Comparison of ENCODE assay signal across 7 cellular contexts in the genomic region with DNA sequence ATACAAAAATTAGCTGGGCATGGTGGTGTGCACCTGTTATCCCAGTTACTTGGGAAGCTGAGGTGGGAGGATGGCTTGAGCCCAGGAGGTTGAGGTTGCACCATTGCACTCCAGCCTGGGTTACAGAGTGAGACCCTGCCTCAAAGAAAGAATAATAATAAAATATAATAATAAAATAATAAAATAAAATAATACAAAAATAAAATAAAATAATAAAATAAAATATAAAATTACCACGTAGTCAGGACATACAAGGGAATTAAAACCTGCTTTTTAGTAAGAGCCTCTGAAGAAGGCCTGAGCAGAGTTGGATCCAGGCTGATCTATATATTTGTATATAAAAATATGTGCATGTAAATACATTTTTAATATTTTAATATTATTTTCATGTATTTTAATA.
"Had no signal": no experiment of that assay in that cellular context is flagged by ENCODE, and none has a peak within 500 bp of the region (broad histone marks: within the 10 kb centered on the region; RNA-seq: fewer than 3 reads in every experiment).

No MANE protein-coding gene starts in this region.

- H3K36me3 ChIP-seq: HAP-1 had no signal

- DNase-seq: GM23248, GOT3, H7, HFFc6, IMR-90 had no signal

- H3K4me1 ChIP-seq: HAP-1 had no signal

- H3K9me3 ChIP-seq: HAP-1 had no signal

- H2AFZ ChIP-seq: GM23248 had no signal

- H3K27ac ChIP-seq: GM23248 had no signal

- H3K9me3 Mint-ChIP-seq: HFFc6 had no signal

- H3K9ac ChIP-seq: GM23248 had no signal

- H3K4me3 ChIP-seq: GM23248, HAP-1 had no signal

- ATAC-seq: HCT116 had no signal
